ENCODE assay signal across 15 cellular contexts in genomic region chr4:163662761-163663160, GRCh38.
DNase-seq lines count a peak whose midpoint lies in the region; ATAC-seq and TF ChIP-seq lines count a peak whose summit lies in the region.
"Had no signal": no experiment of that assay in that cellular context is flagged by ENCODE, and none has a peak within 500 bp of the region (broad histone marks: within the 10 kb centered on the region; RNA-seq: fewer than 3 reads in every experiment).

No MANE protein-coding gene starts in this region.

- no peak overlapping the region for H2BK12ac ChIP-seq in mesenchymal stem cell (ENCODE audit: low read length in 2 of 2)

- no peak overlapping the region for H2AFZ ChIP-seq in mesenchymal stem cell (ENCODE audit: low read depth, low read length)
- H2AFZ ChIP-seq: GM23248 had no signal

- H3K4me1 ChIP-seq in mucosa of descending colon (ENCODE audit: low read depth) (no peaks in the 10 kb centered on the region), mesenchymal stem cell (ENCODE audit: control insufficient read depth, insufficient read depth, low read depth, low read length) (no peaks in the 10 kb centered on the region)
- H3K4me1 ChIP-seq: lower lobe of right lung, vagina had no signal

- H3K4me3 ChIP-seq in mucosa of descending colon (no peak overlapping the region), mesenchymal stem cell (ENCODE audit: insufficient read depth in 1 of 2, low read depth in 1 of 2, low read length in 2 of 2) (no peak overlapping the region)
- H3K4me3 ChIP-seq: GM23248, lower lobe of right lung, vagina had no signal

- H2BK5ac ChIP-seq in mesenchymal stem cell (ENCODE audit: low read depth, low read length, poor library complexity, severe bottlenecking) = no peak overlapping the region

- no peak overlapping the region for H3K9ac ChIP-seq in mesenchymal stem cell (ENCODE audit: low read length)
- H3K9ac ChIP-seq: GM23248 had no signal

- H4K91ac ChIP-seq in mesenchymal stem cell (ENCODE audit: low read length) = no peak overlapping the region

- H3K36me3 ChIP-seq in mucosa of descending colon (ENCODE audit: low read depth) (no peaks in the 10 kb centered on the region), mesenchymal stem cell (ENCODE audit: control insufficient read depth in 1 of 2, insufficient read depth in 2 of 2, low read depth in 1 of 2, low read length in 2 of 2) (no peaks in the 10 kb centered on the region)
- H3K36me3 ChIP-seq: lower lobe of right lung, vagina had no signal

- no peaks in the 10 kb centered on the region for H3K79me1 ChIP-seq in mesenchymal stem cell (replicated peaks; ENCODE audit: low read length, poor library complexity, severe bottlenecking)

- H3K27me3 ChIP-seq in mesenchymal stem cell (ENCODE audit: control insufficient read depth in 1 of 2, insufficient read depth in 1 of 2, low read length in 2 of 2) = no peaks in the 10 kb centered on the region
- H3K27me3 ChIP-seq: vagina had no signal

- H2AK5ac ChIP-seq in mesenchymal stem cell (ENCODE audit: low read length, severe bottlenecking) = no peak overlapping the region

- H2BK15ac ChIP-seq in mesenchymal stem cell (ENCODE audit: low read depth, poor library complexity, severe bottlenecking) = no peak overlapping the region

- DNase-seq in mucosa of descending colon (no peak), sciatic nerve (ENCODE audit: low spot score) (no peak), mesenchymal stem cell (no peak), COR-L47 (lab: John Stamatoyannopoulos, UW) (no peak), globus pallidus (ENCODE audit: low spot score) (no peak)
- DNase-seq: activated naive CD4-positive, alpha-beta T cell treated with anti-CD3 and anti-CD28 coated beads, Interleukin-2, amount 10 ng/mL, durations not matched to agents 7 days and 5 days; C1 segment of cervical spinal cord; effector CD4-positive, alpha-beta T cell; GM23248; lower lobe of right lung; MV-4-11 had no signal

- 93% methylated on average over 4 of the region's 6 CpGs for WGBS in mesenchymal stem cell

- H3K4me2 ChIP-seq in mesenchymal stem cell (ENCODE audit: low read length, poor library complexity, severe bottlenecking) = no peak overlapping the region

- ATAC-seq in GM18858 (IDR thresholded peaks at IDR 0.05; ENCODE audit: unreplicated experiment) = peak; percentile 29
- ATAC-seq in GM21528 (IDR thresholded peaks at IDR 0.05; ENCODE audit: low FRiP score, unreplicated experiment) = peak; percentile 29
- ATAC-seq in HG03280 (IDR thresholded peaks at IDR 0.05; ENCODE audit: unreplicated experiment) = peak; percentile 26
- ATAC-seq in mucosa of descending colon = peak; percentile 49
- no peak for ATAC-seq in sciatic nerve
- ATAC-seq: lower lobe of right lung had no signal

- H4K8ac ChIP-seq in mesenchymal stem cell (ENCODE audit: low read length) = no peak overlapping the region

- no peak for TF ChIP-seq CTCF in mucosa of descending colon (IDR thresholded peaks at IDR 0.05)

- H3K14ac ChIP-seq in mesenchymal stem cell (ENCODE audit: low read length in 2 of 2) = no peak overlapping the region

- H2BK120ac ChIP-seq in mesenchymal stem cell (ENCODE audit: low read depth, low read length) = no peak overlapping the region

- H3K4ac ChIP-seq in mesenchymal stem cell (ENCODE audit: low read depth in 1 of 2, low read length in 2 of 2) = no peak overlapping the region

- intact Hi-C loops in mucosa of descending colon (cut with DNase I, micrococcal nuclease) (no loop called here), sciatic nerve (cut with DNase I) (no loop called here)

- no peak overlapping the region for H3K18ac ChIP-seq in mesenchymal stem cell (ENCODE audit: low read depth in 1 of 2, low read length in 2 of 2)

- no peak overlapping the region for H3K27ac ChIP-seq in mesenchymal stem cell (ENCODE audit: low read length, poor library complexity, severe bottlenecking)
- H3K27ac ChIP-seq: GM23248, lower lobe of right lung, vagina had no signal

- H3K9me3 ChIP-seq in mucosa of descending colon (no peaks in the 10 kb centered on the region), mesenchymal stem cell (ENCODE audit: control insufficient read depth, low read length) (no peaks in the 10 kb centered on the region)
- H3K9me3 ChIP-seq: lower lobe of right lung, vagina had no signal

- no peak overlapping the region for H3K23ac ChIP-seq in mesenchymal stem cell (ENCODE audit: low read length in 2 of 2)
